In genomic region chr10:102066421-102067068, GRCh38 we compare ENCODE assay signal across 1 cellular context.
TF ChIP-seq lines count a peak whose summit lies in the region.

No MANE protein-coding gene starts in this region.

TF ChIP-seq in HepG2, 621 proteins besides CTCF, POLR2A, EP300 and RAD21:
- 0 out of 2 replicates have a peak, but pooled peaks have one; percentile 9 for TF ChIP-seq ZNF672 (CRISPR knock-in tag; IDR thresholded peaks at IDR 0.05)
- no peak for TF ChIP-seq HNRNPLL (IDR thresholded peaks at IDR 0.05; ENCODE audit: low read depth, low read length, poor library complexity, severe bottlenecking)
- TF ChIP-seq ZBTB4 (CRISPR knock-in tag; IDR thresholded peaks at IDR 0.05; ENCODE audit: borderline replicate concordance) = 0 out of 2 replicates have a peak, but pooled peaks have one; percentile 22
- TF ChIP-seq BATF2 (CRISPR knock-in tag; IDR thresholded peaks at IDR 0.05) = 0 out of 2 replicates have a peak, but pooled peaks have one; percentile 4
- no peak for TF ChIP-seq KDM4B (CRISPR knock-in tag; IDR thresholded peaks at IDR 0.05)
- TF ChIP-seq ZNF354B (CRISPR knock-in tag; IDR thresholded peaks at IDR 0.05) = no peak
- TF ChIP-seq FOXO4 (CRISPR knock-in tag; conservative IDR thresholded peaks at IDR 0.05) = peak; percentile 81; the same call in 1 of the 2 replicates
- TF ChIP-seq MYPOP (CRISPR knock-in tag; IDR thresholded peaks at IDR 0.05) = 0 out of 2 replicates have a peak, but pooled peaks have one; percentile 4
